26 cellular contexts compared by ENCODE assay signal in genomic region chr20:36741072-36741471, GRCh38. TPM values are rescaled to one million over a fixed set of nuclear protein-coding genes. Genes with fewer than 3 reads are reported as not detected.
DNase-seq lines count a peak whose midpoint lies in the region; ATAC-seq and TF ChIP-seq lines count a peak whose summit lies in the region.
"Had no signal": no experiment of that assay in that cellular context is flagged by ENCODE, and none has a peak within 500 bp of the region (broad histone marks: within the 10 kb centered on the region; RNA-seq: fewer than 3 reads in every experiment).

No MANE protein-coding gene starts in this region.

- in situ Hi-C loops in G401 (cut with HindIII; ENCODE audit: low sequenced_read_pairs) (no loop called here), gastrocnemius medialis (cut with MboI; ENCODE audit: low sequenced_read_pairs in 4 of 4) (no loop called here)

- H4K20me1 ChIP-seq in Loucy (ENCODE audit: insufficient read depth, low read length, poor library complexity, severe bottlenecking) = no peaks in the 10 kb centered on the region

- H3K9ac ChIP-seq in Loucy (ENCODE audit: low read depth, low read length, poor library complexity, severe bottlenecking) = no peak overlapping the region

- peaks cover 37% of the 10 kb centered on the region for H3K4me1 ChIP-seq in Loucy (ENCODE audit: insufficient read depth, low read length, poor library complexity, severe bottlenecking)
- H3K4me1 ChIP-seq in gastrocnemius medialis = peaks cover 32 to 41% of the 10 kb centered on the region in 2 donors

- H3K9me3 ChIP-seq in Loucy (ENCODE audit: insufficient read depth, low read depth, low read length) (no peaks in the 10 kb centered on the region), WERI-Rb-1 (ENCODE audit: severe bottlenecking) (no peaks in the 10 kb centered on the region), gastrocnemius medialis (no peaks in the 10 kb centered on the region)
- H3K9me3 ChIP-seq: Caco-2, SJSA1 had no signal

- H3F3A ChIP-seq in Loucy (ENCODE audit: low read depth) = peaks cover 3% of the 10 kb centered on the region; the same call in 1 of the 2 replicates

- no peaks in the 10 kb centered on the region for H3K36me3 ChIP-seq in Loucy (ENCODE audit: insufficient read depth, low read length)
- H3K36me3 ChIP-seq in WERI-Rb-1 = no peaks in the 10 kb centered on the region
- no peaks in the 10 kb centered on the region for H3K36me3 ChIP-seq in gastrocnemius medialis
- H3K36me3 ChIP-seq: SJSA1 had no signal

- DNase-seq in G401 (ENCODE audit: low spot score) (peak; percentile 49), WERI-Rb-1 (peak; percentile 87), gastrocnemius medialis (no peak), NCI-H1436 treated with DMSO at 0.1 percent for 48 hours (lab: John Stamatoyannopoulos, UW) (no peak)
- DNase-seq: CD8-positive, alpha-beta T cell; DMS 273 treated with DMSO at 0.1 percent for 48 hours; DMS79; EL; GF-D8; MM.1S; NCI-H1048; NCI-H1436; NCI-H187 treated with DMSO at 0.1 percent for 48 hours; NCI-H2171 treated with DMSO at 0.1 percent for 48 hours; NCI-H345; NCI-H510A treated with DMSO at 0.1 percent for 48 hours; PC-3; Right ventricle myocardium superior had no signal

- H3K4me3 ChIP-seq in Loucy (ENCODE audit: low read length, poor library complexity, severe bottlenecking) (no peak overlapping the region), WERI-Rb-1 (ENCODE audit: low read depth, low read length) (no peak overlapping the region), gastrocnemius medialis (no peak overlapping the region)
- H3K4me3 ChIP-seq: SJSA1 had no signal

- no peaks in the 10 kb centered on the region for H3K9me2 ChIP-seq in Loucy (replicated peaks; ENCODE audit: low read depth, low read length)

- TF ChIP-seq CTCF in Loucy (conservative IDR thresholded peaks at IDR 0.05; ENCODE audit: low read length) = no peak
- no peak for TF ChIP-seq CTCF in WERI-Rb-1 (IDR thresholded peaks at IDR 0.05; ENCODE audit: low read depth, low read length)
- no peak for TF ChIP-seq CTCF in gastrocnemius medialis (IDR thresholded peaks at IDR 0.05 in 4 of 5, conservative IDR thresholded peaks at IDR 0.05 in 1 of 5)

- H3K27ac ChIP-seq in WERI-Rb-1 (0 out of 2 replicates have a peak overlapping the region, but pooled peaks have one; percentile 2), gastrocnemius medialis (peak overlapping the region in 3 of 4 donors; percentile 8 to 33 (median 27))
- H3K27ac ChIP-seq: C4-2B, HL-60, SJSA1 had no signal

- intact Hi-C loops in gastrocnemius medialis (cut with DNase I; ENCODE audit: low total_unique reads) = loop anchor here (10.0 kb wide), 1 partner anchor 276 kb away; no protein-coding TSS in a partner anchor

- H2AFZ ChIP-seq in Loucy (ENCODE audit: low read length) = no peak overlapping the region

- peak overlapping the region; percentile 25 for H3K4me2 ChIP-seq in Loucy (ENCODE audit: low read depth, low read length, poor library complexity, severe bottlenecking)

- TF ChIP-seq POLR2A in gastrocnemius medialis (IDR thresholded peaks at IDR 0.05) = no peak

- no peak for ATAC-seq in gastrocnemius medialis
- ATAC-seq in HG02678 (IDR thresholded peaks at IDR 0.05; ENCODE audit: unreplicated experiment) = no peak
- ATAC-seq in GM19351 (IDR thresholded peaks at IDR 0.05; ENCODE audit: unreplicated experiment) = no peak
- ATAC-seq: CD8-positive, alpha-beta T cell; HCT116; PC-3 had no signal

- H3K79me2 ChIP-seq in Loucy (ENCODE audit: insufficient read depth, low read length) = peaks cover 4% of the 10 kb centered on the region; the same call in 1 of the 2 replicates

- H3K27me3 ChIP-seq in Loucy (ENCODE audit: insufficient read depth, low read length, poor library complexity, severe bottlenecking) = no peaks in the 10 kb centered on the region
- no peaks in the 10 kb centered on the region for H3K27me3 ChIP-seq in WERI-Rb-1 (ENCODE audit: insufficient read depth, low read depth, severe bottlenecking)
- H3K27me3 ChIP-seq in gastrocnemius medialis = no peaks in the 10 kb centered on the region
- H3K27me3 ChIP-seq: SJSA1 had no signal

RNA-seq across cellular contexts. Expression of gene NDRG3, which starts 4.8 kb away (rescaled TPM):
- total RNA-seq in G401 (2014; rRNA removed; shearing (Covaris generic)) = 27.8 and 34.6 TPM in 2 replicates
- total RNA-seq in gastrocnemius medialis = 10 to 100 TPM in 3 of 4 donors, 1 to 10 TPM in 1; 6.7 to 24.9 (median 13.2) TPM

RNA-seq across cellular contexts. Expression of gene DSN1, which starts 32.5 kb away (rescaled TPM):
- 31.0 and 31.1 TPM in 2 replicates for total RNA-seq in G401 (2014; rRNA removed; shearing (Covaris generic))
- total RNA-seq in gastrocnemius medialis = 1 to 10 TPM; 3.2 to 6.3 (median 5.2) TPM

Comparison
In these comparisons a context has a peak if more than half of its experiments do, and no peak if none do; other contexts are left out.
1. DNase-seq: peak in G401 (single experiment) and WERI-Rb-1 (single experiment); none in gastrocnemius medialis (0 of 2) and NCI-H1436 treated with DMSO at 0.1 percent for 48 hours (single experiment).